ENCODE assay signal across 22 cellular contexts in genomic region chr1:82492168-82492567, GRCh38.
DNase-seq lines count a peak whose midpoint lies in the region; ATAC-seq and TF ChIP-seq lines count a peak whose summit lies in the region.
"Had no signal": no experiment of that assay in that cellular context is flagged by ENCODE, and none has a peak within 500 bp of the region (broad histone marks: within the 10 kb centered on the region; RNA-seq: fewer than 3 reads in every experiment).

No MANE protein-coding gene starts in this region.

- WGBS in mesendoderm (ENCODE audit: extremely low coverage, insufficient coverage, low lambda C conversion rate) = no CpG with 5 or more reads among the region's 2 CpGs

- no peak overlapping the region for H3K23ac ChIP-seq in mesendoderm (ENCODE audit: low read length)

- H3K18ac ChIP-seq in mesendoderm (ENCODE audit: low read length) = peak overlapping the region; percentile 75

- no peak for TF ChIP-seq CTCF in fibroblast of pulmonary artery (IDR thresholded peaks at IDR 0.05; ENCODE audit: low read length, missing control alignments)
- TF ChIP-seq CTCF in upper lobe of right lung (IDR thresholded peaks at IDR 0.05) = no peak
- no peak for TF ChIP-seq CTCF in neural progenitor cell (IDR thresholded peaks at IDR 0.05)

- H3K27ac ChIP-seq in mesendoderm (ENCODE audit: low read depth, low read length) = no peak overlapping the region
- peak overlapping the region; percentile 55 for H3K27ac ChIP-seq in upper lobe of right lung
- H3K27ac ChIP-seq in neural progenitor cell = no peak overlapping the region
- H3K27ac ChIP-seq: C4-2B, coronary artery, vagina had no signal

- H3K36me3 Mint-ChIP-seq in stimulated activated naive B cell treated with anti-CD40 and anti-IgM and Interleukin-4, amounts not matched to agents 10 μg/mL and 1 μg/mL and 100 μg/mL, for 72 hours = peaks cover 0 to under 1% of the 10 kb centered on the region in 2 donors
- peaks cover 12% of the 10 kb centered on the region for H3K36me3 Mint-ChIP-seq in neural progenitor cell

- no peak overlapping the region for H3K4me2 ChIP-seq in mesendoderm (ENCODE audit: low read length)
- H3K4me2 ChIP-seq in neural progenitor cell = no peak overlapping the region

- no peak overlapping the region for H4K8ac ChIP-seq in mesendoderm (ENCODE audit: low read depth, low read length)

- no peak overlapping the region for H2AFZ ChIP-seq in neural progenitor cell (replicated peaks)

- H3K4me3 ChIP-seq in fibroblast of pulmonary artery (replicated peaks; ENCODE audit: low read depth, low read length) = no peak overlapping the region
- H3K4me3 ChIP-seq in mesendoderm (ENCODE audit: low read length) = no peak overlapping the region
- H3K4me3 ChIP-seq in upper lobe of right lung = no peak overlapping the region
- no peak overlapping the region for H3K4me3 ChIP-seq in neural progenitor cell
- H3K4me3 ChIP-seq: coronary artery, vagina had no signal

- H3K27me3 Mint-ChIP-seq in stimulated activated naive B cell treated with anti-CD40 and anti-IgM and Interleukin-4, amounts not matched to agents 10 μg/mL and 1 μg/mL and 100 μg/mL, for 72 hours = no peaks in the 10 kb centered on the region
- peaks cover 2% of the 10 kb centered on the region for H3K27me3 Mint-ChIP-seq in neural progenitor cell (ENCODE audit: insufficient read depth, low read depth)

- intact Hi-C loops in Right ventricle myocardium superior (cut with DNase I) (no loop called here), cardiac septum (cut with DNase I) (no loop called here), upper lobe of right lung (cut with DNase I) (no loop called here)

- H3K56ac ChIP-seq in mesendoderm (ENCODE audit: low read length) = no peak overlapping the region

- ATAC-seq in Right ventricle myocardium superior (ENCODE audit: poor library complexity) = peak; percentile 83
- ATAC-seq in upper lobe of right lung = peak; percentile 80
- no peak for ATAC-seq in stimulated activated naive B cell treated with anti-CD40 and anti-IgM and Interleukin-4, amounts not matched to agents 10 μg/mL and 1 μg/mL and 100 μg/mL, for 72 hours (replicated peaks)
- ATAC-seq: activated CD4-positive, CD25-positive, alpha-beta regulatory T cell treated with anti-CD3 and anti-CD28 coated beads, Interleukin-2, amount 50 U/mL, for 24 hours; activated CD8-positive, alpha-beta T cell treated with anti-CD3 and anti-CD28 coated beads, Interleukin-2, amount 10 ng/mL, durations not matched to agents 7 days and 5 days had no signal

- no peak overlapping the region for H3K27ac Mint-ChIP-seq in stimulated activated naive B cell treated with anti-CD40 and anti-IgM and Interleukin-4, amounts not matched to agents 10 μg/mL and 1 μg/mL and 100 μg/mL, for 72 hours
- H3K27ac Mint-ChIP-seq in neural progenitor cell = no peak overlapping the region
- H3K27ac Mint-ChIP-seq: activated CD8-positive, alpha-beta T cell treated with anti-CD3 and anti-CD28 coated beads, Interleukin-2, amount 10 ng/mL, durations not matched to agents 7 days and 5 days had no signal

- no peak overlapping the region for H3K4me3 Mint-ChIP-seq in stimulated activated naive B cell treated with anti-CD40 and anti-IgM and Interleukin-4, amounts not matched to agents 10 μg/mL and 1 μg/mL and 100 μg/mL, for 72 hours
- no peak overlapping the region for H3K4me3 Mint-ChIP-seq in neural progenitor cell
- H3K4me3 Mint-ChIP-seq: activated CD8-positive, alpha-beta T cell treated with anti-CD3 and anti-CD28 coated beads, Interleukin-2, amount 10 ng/mL, durations not matched to agents 7 days and 5 days had no signal

- H3K9ac ChIP-seq in mesendoderm (ENCODE audit: low read length) = no peak overlapping the region
- no peak overlapping the region for H3K9ac ChIP-seq in neural progenitor cell

- H3K4ac ChIP-seq in mesendoderm (ENCODE audit: low read depth, low read length) = no peak overlapping the region

- no peaks in the 10 kb centered on the region for H3K9me3 ChIP-seq in upper lobe of right lung
- peaks cover 11% of the 10 kb centered on the region for H3K9me3 ChIP-seq in neural progenitor cell (ENCODE audit: low read depth)
- H3K9me3 ChIP-seq: vagina had no signal

- no peaks in the 10 kb centered on the region for H3K4me1 Mint-ChIP-seq in stimulated activated naive B cell treated with anti-CD40 and anti-IgM and Interleukin-4, amounts not matched to agents 10 μg/mL and 1 μg/mL and 100 μg/mL, for 72 hours
- H3K4me1 Mint-ChIP-seq in neural progenitor cell = no peaks in the 10 kb centered on the region

- no peaks in the 10 kb centered on the region for H3K36me3 ChIP-seq in mesendoderm (ENCODE audit: control insufficient read depth, insufficient read depth, low read length)
- H3K36me3 ChIP-seq in upper lobe of right lung = no peaks in the 10 kb centered on the region
- no peaks in the 10 kb centered on the region for H3K36me3 ChIP-seq in neural progenitor cell
- H3K36me3 ChIP-seq: vagina had no signal

- DNase-seq in Right ventricle myocardium superior = no peak
- no peak for DNase-seq in cardiac septum (ENCODE audit: low spot score)
- peak; percentile 7 for DNase-seq in fibroblast of pulmonary artery (ENCODE audit: low read depth)
- DNase-seq in mesendoderm = no peak
- no peak for DNase-seq in upper lobe of right lung
- DNase-seq in SHP77 treated with DMSO at 0.1 percent for 48 hours (lab: John Stamatoyannopoulos, UW) = no peak
- no peak for DNase-seq in stimulated activated naive B cell treated with anti-CD40 and anti-IgM and Interleukin-4, amounts not matched to agents 10 μg/mL and 1 μg/mL and 100 μg/mL, for 72 hours
- no peak for DNase-seq in neural progenitor cell (ENCODE audit: low spot score)
- DNase-seq: activated CD8-positive, alpha-beta T cell treated with anti-CD3 and anti-CD28 coated beads, Interleukin-2, amount 10 ng/mL, durations not matched to agents 7 days and 5 days; activated gamma-delta T cell; Calu3; GOT3; NCI-H1092 treated with DMSO at 0.1 percent for 48 hours; NCI-H1930; NCI-H524 treated with DMSO at 0.1 percent for 48 hours; right cardiac atrium; stimulated activated CD4-positive, alpha-beta T cell treated with anti-CD3 and anti-CD28 coated beads, Interleukin-15, amount 100 ng/mL, for 24 hours; SW 1271 had no signal

- H3K79me2 ChIP-seq in mesendoderm (ENCODE audit: control insufficient read depth, insufficient read depth, low read length) = no peaks in the 10 kb centered on the region
- no peaks in the 10 kb centered on the region for H3K79me2 ChIP-seq in neural progenitor cell (ENCODE audit: low read depth)

- peaks cover 14 to 20% of the 10 kb centered on the region in 2 donors for H3K9me3 Mint-ChIP-seq in stimulated activated naive B cell treated with anti-CD40 and anti-IgM and Interleukin-4, amounts not matched to agents 10 μg/mL and 1 μg/mL and 100 μg/mL, for 72 hours
- H3K9me3 Mint-ChIP-seq in neural progenitor cell = peaks cover 40% of the 10 kb centered on the region

- no peaks in the 10 kb centered on the region for H3K79me1 ChIP-seq in mesendoderm (ENCODE audit: low read length)

- no peak overlapping the region for H2BK5ac ChIP-seq in mesendoderm (ENCODE audit: low read length)

- H2BK120ac ChIP-seq in mesendoderm (ENCODE audit: low read depth, low read length) = no peak overlapping the region

- H3K27me3 ChIP-seq in mesendoderm (ENCODE audit: insufficient read depth, low read length, poor library complexity) = no peaks in the 10 kb centered on the region
- no peaks in the 10 kb centered on the region for H3K27me3 ChIP-seq in upper lobe of right lung
- peaks cover 6% of the 10 kb centered on the region for H3K27me3 ChIP-seq in neural progenitor cell
- H3K27me3 ChIP-seq: vagina had no signal

- H4K20me1 ChIP-seq in neural progenitor cell (ENCODE audit: low read depth) = no peaks in the 10 kb centered on the region

- H3K4me1 ChIP-seq in mesendoderm (ENCODE audit: control insufficient read depth, low read depth, low read length) = no peaks in the 10 kb centered on the region
- peaks cover 13% of the 10 kb centered on the region for H3K4me1 ChIP-seq in upper lobe of right lung
- no peaks in the 10 kb centered on the region for H3K4me1 ChIP-seq in neural progenitor cell

- H3F3A ChIP-seq in neural progenitor cell (ENCODE audit: low read depth) = no peaks in the 10 kb centered on the region

- no peak overlapping the region for H2AK5ac ChIP-seq in mesendoderm (ENCODE audit: low read length)

- H4K5ac ChIP-seq in mesendoderm (ENCODE audit: low read length) = no peak overlapping the region

- no peak overlapping the region for H2BK15ac ChIP-seq in mesendoderm (replicated peaks; ENCODE audit: low read depth)

Comparison
In these comparisons a context has a peak if more than half of its experiments do, and no peak if none do; other contexts are left out.
1. ATAC-seq: peak in Right ventricle myocardium superior (single experiment) and upper lobe of right lung (single experiment); none in stimulated activated naive B cell treated with anti-CD40 and anti-IgM and Interleukin-4, amounts not matched to agents 10 μg/mL and 1 μg/mL and 100 μg/mL, for 72 hours (0 of 2).